Comparison of ENCODE assay signal across 10 cellular contexts in the genomic region with DNA sequence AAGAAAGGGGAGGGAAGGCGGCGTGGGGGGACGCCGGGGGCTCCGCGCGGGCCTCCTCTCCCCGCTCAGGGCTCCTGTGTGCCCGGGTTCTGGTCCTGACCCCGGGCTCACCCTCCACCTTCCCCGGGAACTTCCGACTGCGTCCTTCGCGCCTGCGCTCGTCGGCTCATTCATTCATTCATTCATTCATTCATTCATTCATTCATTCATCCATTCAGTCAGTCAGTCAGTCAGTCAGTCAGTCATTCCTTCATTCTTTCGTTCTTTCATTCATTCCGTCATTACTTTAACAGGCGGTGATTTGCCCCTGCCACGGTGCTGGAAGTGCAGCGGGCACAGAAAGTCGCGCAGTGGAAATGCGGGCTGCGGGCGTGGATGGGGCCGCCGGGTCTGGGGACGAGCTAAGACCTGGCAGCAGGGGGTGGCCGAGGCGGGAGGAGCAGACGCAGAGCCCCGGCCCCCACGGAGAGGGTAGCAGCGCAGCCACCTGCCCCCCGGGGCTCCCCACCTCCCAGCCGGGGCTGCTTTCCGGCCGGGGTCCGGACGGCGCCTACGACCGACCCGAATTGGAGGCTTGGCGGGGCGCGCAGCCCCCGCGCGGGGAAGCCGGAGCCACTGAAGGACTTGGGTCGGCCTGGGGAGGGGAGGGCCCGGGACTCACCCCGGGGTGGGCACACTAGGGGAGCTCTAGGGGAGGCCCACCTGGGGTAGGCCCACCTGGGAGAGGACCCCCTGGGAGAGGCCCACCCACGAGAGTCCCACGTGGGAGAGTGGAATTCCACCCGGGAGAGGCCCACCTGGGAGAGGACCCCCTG. TPM values are rescaled to one million over a fixed set of nuclear protein-coding genes. Genes with fewer than 3 reads are reported as not detected.
DNase-seq lines count a peak whose midpoint lies in the region; ATAC-seq, FAIRE-seq and TF ChIP-seq lines count a peak whose summit lies in the region.
"Had no signal": no experiment of that assay in that cellular context is flagged by ENCODE, and none has a peak within 500 bp of the region (broad histone marks: within the 10 kb centered on the region; RNA-seq: fewer than 3 reads in every experiment).

No MANE protein-coding gene starts in this region.

- H3K27ac Mint-ChIP-seq in CD8-positive, alpha-beta memory T cell = no peak overlapping the region
- peak overlapping the region; percentile 30 for H3K27ac Mint-ChIP-seq in activated B cell treated with CpG ODN at 0.5 μM for 24 hours

- no peaks in the 10 kb centered on the region for H3K9me3 Mint-ChIP-seq in CD8-positive, alpha-beta memory T cell
- no peaks in the 10 kb centered on the region for H3K9me3 Mint-ChIP-seq in activated B cell treated with CpG ODN at 0.5 μM for 24 hours

- no peak for TF ChIP-seq CTCF in activated B cell treated with CpG ODN at 0.5 μM for 24 hours (IDR thresholded peaks at IDR 0.05)

- no peaks in the 10 kb centered on the region for H3K36me3 Mint-ChIP-seq in CD8-positive, alpha-beta memory T cell
- no peaks in the 10 kb centered on the region for H3K36me3 Mint-ChIP-seq in activated B cell treated with CpG ODN at 0.5 μM for 24 hours (ENCODE audit: low read depth)

- POLR2A ChIA-PET in CD8-positive, alpha-beta memory T cell (lab: Charles Lee) = no interaction called here
- POLR2A ChIA-PET in activated B cell treated with CpG ODN at 0.5 μM for 24 hours (lab: Charles Lee) = no interaction called here

- no peak for DNase-seq in CD8-positive, alpha-beta memory T cell
- DNase-seq in activated B cell treated with CpG ODN at 0.5 μM for 24 hours (no peak), cardiac septum (ENCODE audit: low spot score) (peak; percentile 53), posterior vena cava (ENCODE audit: low spot score) (peak; percentile 77), DMS 273 (lab: John Stamatoyannopoulos, UW; ENCODE audit: unreplicated experiment) (no peak), H54 (ENCODE audit: insufficient read length, low spot score) (no peak)
- no peak for DNase-seq in stimulated activated CD4-positive, alpha-beta T cell treated with anti-CD3 and anti-CD28 coated beads, Interleukin-12 subunit alpha, Interleukin-12 subunit beta, amount 100 ng/mL, for 4 hours
- no peak for DNase-seq in activated CD4-positive, CD25-positive, alpha-beta regulatory T cell (lab: John Stamatoyannopoulos, UW)

- no peak for ATAC-seq in activated B cell treated with CpG ODN at 0.5 μM for 24 hours (ENCODE audit: low read depth)

- H3K4me1 ChIP-seq in CD8-positive, alpha-beta memory T cell (ENCODE audit: insufficient read depth, low read length) = no peaks in the 10 kb centered on the region

- H3K9me3 ChIP-seq in CD8-positive, alpha-beta memory T cell (ENCODE audit: low read length) = no peaks in the 10 kb centered on the region

- CTCF ChIA-PET in CD8-positive, alpha-beta memory T cell (lab: Charles Lee) = no interaction called here
- CTCF ChIA-PET in activated B cell treated with CpG ODN at 0.5 μM for 24 hours (lab: Charles Lee) = no interaction called here

- no peaks in the 10 kb centered on the region for H3K36me3 ChIP-seq in CD8-positive, alpha-beta memory T cell (ENCODE audit: insufficient read depth, low read length)

- intact Hi-C loops in activated B cell treated with CpG ODN at 0.5 μM for 24 hours (cut with micrococcal nuclease) = loop anchor here (10.0 kb wide), 1 partner anchor 312 kb away; no protein-coding TSS in a partner anchor
- intact Hi-C loops in cardiac septum (cut with DNase I) = no loop called here
- intact Hi-C loops in posterior vena cava (cut with DNase I) = loop anchor here (5.0 to 10.0 kb wide), 2 partner anchors 179 to 182 kb away; no protein-coding TSS in a partner anchor

- H3K4me3 Mint-ChIP-seq in CD8-positive, alpha-beta memory T cell = peak overlapping the region in 5 of 7 donors; percentile 58 to 77 (median 69)
- H3K4me3 Mint-ChIP-seq in activated B cell treated with CpG ODN at 0.5 μM for 24 hours = peak overlapping the region; percentile 83

- H3K4me3 ChIP-seq in CD8-positive, alpha-beta memory T cell (ENCODE audit: low read length) = no peak overlapping the region

- H3K27me3 Mint-ChIP-seq in CD8-positive, alpha-beta memory T cell = peaks cover 32 to 54% of the 10 kb centered on the region in 2 donors
- H3K27me3 Mint-ChIP-seq in activated B cell treated with CpG ODN at 0.5 μM for 24 hours = peaks cover 45% of the 10 kb centered on the region

- H3K27me3 ChIP-seq in CD8-positive, alpha-beta memory T cell (ENCODE audit: insufficient read depth, low read length, poor library complexity, severe bottlenecking) = no peaks in the 10 kb centered on the region

- no peak overlapping the region for H3K27ac ChIP-seq in CD8-positive, alpha-beta memory T cell (ENCODE audit: low read depth, low read length)

- no peak for TF ChIP-seq POLR2A in H54 (IDR thresholded peaks at IDR 0.05; ENCODE audit: low read depth, low read length)

- H3K4me1 Mint-ChIP-seq in CD8-positive, alpha-beta memory T cell = peaks cover 0 to 19% (median 2%) of the 10 kb centered on the region in 3 donors
- peaks cover 37% of the 10 kb centered on the region for H3K4me1 Mint-ChIP-seq in activated B cell treated with CpG ODN at 0.5 μM for 24 hours

- no peak for FAIRE-seq in H54 (lab: Jason Lieb, UNC)
- FAIRE-seq: GM18507 had no signal

RNA-seq across cellular contexts. Expression of gene CFAP46, which starts 0.6 kb away (rescaled TPM):
- under 1 TPM in 1 of 2 experiments, not detected in 1; 0.09 TPM for total RNA-seq in CD8-positive, alpha-beta memory T cell
- polyA plus RNA-seq in CD8-positive, alpha-beta memory T cell = not detected
- total RNA-seq in activated B cell treated with CpG ODN at 0.5 μM for 24 hours (1.6 and 3.7 TPM in 2 replicates), cardiac septum (0.94 TPM), posterior vena cava (under 1 TPM; 0.14 to 0.81 TPM)
- total RNA-seq: M059J had no signal

Comparison
In these comparisons a context has a peak if more than half of its experiments do, and no peak if none do; other contexts are left out.
1. DNase-seq: peak in cardiac septum (single experiment) and posterior vena cava (single experiment); none in CD8-positive, alpha-beta memory T cell (0 of 5), activated B cell treated with CpG ODN at 0.5 μM for 24 hours (single experiment), stimulated activated CD4-positive, alpha-beta T cell treated with anti-CD3 and anti-CD28 coated beads, Interleukin-12 subunit alpha, Interleukin-12 subunit beta, amount 100 ng/mL, for 4 hours (single experiment), activated CD4-positive, CD25-positive, alpha-beta regulatory T cell (0 of 4), DMS 273 (single experiment) and H54 (single experiment).